ENCODE assay signal across 18 cellular contexts in genomic region chr3:32847520-32847919, GRCh38. TPM values are rescaled to one million over a fixed set of nuclear protein-coding genes. Genes with fewer than 3 reads are reported as not detected.
"Had no signal": no experiment of that assay in that cellular context is flagged by ENCODE, and none has a peak within 500 bp of the region (broad histone marks: within the 10 kb centered on the region; RNA-seq: fewer than 3 reads in every experiment).

No MANE protein-coding gene starts in this region.

- DNase-seq: activated CD4-positive, alpha-beta T cell treated with anti-CD3 and anti-CD28 coated beads for 4 hours; activated CD8-positive, alpha-beta memory T cell treated with anti-CD3 and anti-CD28 coated beads, Interleukin-2, amount 50 U/mL, for 48 hours; activated CD8-positive, alpha-beta T cell treated with anti-CD3 and anti-CD28 coated beads, Interleukin-2, amount 10 ng/mL, durations not matched to agents 7 days and 5 days; activated naive CD4-positive, alpha-beta T cell treated with Interleukin-2 at 50 U/mL for 16 hours; activated naive CD8-positive, alpha-beta T cell treated with anti-CD3 and anti-CD28 coated beads, Interleukin-2, amount 50 U/mL, for 24 hours; central memory CD4-positive, alpha-beta T cell; effector CD4-positive, alpha-beta T cell; hippocampal formation; mucosa of descending colon; naive thymus-derived CD8-positive, alpha-beta T cell; ovary; T1000; tibial artery; WERI-Rb-1 had no signal

- H3K27ac ChIP-seq: coronary artery, ovary, skin epidermis, tibial artery, WERI-Rb-1 had no signal

- ATAC-seq: activated CD8-positive, alpha-beta T cell treated with anti-CD3 and anti-CD28 coated beads, Interleukin-2, amount 10 ng/mL, durations not matched to agents 7 days and 5 days; activated naive CD8-positive, alpha-beta T cell treated with anti-CD3 and anti-CD28 coated beads, Interleukin-2, amount 50 U/mL, for 24 hours; mucosa of descending colon; naive thymus-derived CD8-positive, alpha-beta T cell; stimulated activated effector memory CD8-positive, alpha-beta T cell treated with anti-CD3 and anti-CD28 coated beads, Interleukin-12 subunit alpha, Interleukin-12 subunit beta, amount 100 ng/mL, for 72 hours had no signal

- H3K9me3 Mint-ChIP-seq: activated naive CD8-positive, alpha-beta T cell treated with anti-CD3 and anti-CD28 coated beads, Interleukin-2, amount 50 U/mL, for 24 hours; naive thymus-derived CD8-positive, alpha-beta T cell; stimulated activated effector memory CD8-positive, alpha-beta T cell treated with anti-CD3 and anti-CD28 coated beads, Interleukin-12 subunit alpha, Interleukin-12 subunit beta, amount 100 ng/mL, for 72 hours had no signal

- H3K36me3 Mint-ChIP-seq: naive thymus-derived CD8-positive, alpha-beta T cell; stimulated activated effector memory CD8-positive, alpha-beta T cell treated with anti-CD3 and anti-CD28 coated beads, Interleukin-12 subunit alpha, Interleukin-12 subunit beta, amount 100 ng/mL, for 72 hours had no signal

- H3K4me1 ChIP-seq: tibial artery had no signal

- H3K27ac Mint-ChIP-seq: activated CD8-positive, alpha-beta T cell treated with anti-CD3 and anti-CD28 coated beads, Interleukin-2, amount 10 ng/mL, durations not matched to agents 7 days and 5 days; activated naive CD8-positive, alpha-beta T cell treated with anti-CD3 and anti-CD28 coated beads, Interleukin-2, amount 50 U/mL, for 24 hours; naive thymus-derived CD8-positive, alpha-beta T cell; stimulated activated effector memory CD8-positive, alpha-beta T cell treated with anti-CD3 and anti-CD28 coated beads, Interleukin-12 subunit alpha, Interleukin-12 subunit beta, amount 100 ng/mL, for 72 hours had no signal

- H3K4me3 Mint-ChIP-seq: activated CD8-positive, alpha-beta T cell treated with anti-CD3 and anti-CD28 coated beads, Interleukin-2, amount 10 ng/mL, durations not matched to agents 7 days and 5 days; activated naive CD8-positive, alpha-beta T cell treated with anti-CD3 and anti-CD28 coated beads, Interleukin-2, amount 50 U/mL, for 24 hours; naive thymus-derived CD8-positive, alpha-beta T cell; stimulated activated effector memory CD8-positive, alpha-beta T cell treated with anti-CD3 and anti-CD28 coated beads, Interleukin-12 subunit alpha, Interleukin-12 subunit beta, amount 100 ng/mL, for 72 hours had no signal

- H3K9me3 ChIP-seq: mucosa of descending colon, ovary, tibial artery had no signal

- H3K36me3 ChIP-seq: ovary, tibial artery, WERI-Rb-1 had no signal

- H3K4me3 ChIP-seq: coronary artery, lung, mucosa of descending colon, ovary, skin epidermis, tibial artery had no signal

- H3K27me3 ChIP-seq: ovary had no signal

- H3K27me3 Mint-ChIP-seq: activated naive CD8-positive, alpha-beta T cell treated with anti-CD3 and anti-CD28 coated beads, Interleukin-2, amount 50 U/mL, for 24 hours had no signal

RNA-seq across cellular contexts. Expression of gene TRIM71, which starts 29.7 kb away (rescaled TPM):
- total RNA-seq: activated CD8-positive, alpha-beta T cell treated with anti-CD3 and anti-CD28 coated beads, Interleukin-2, amount 10 ng/mL, durations not matched to agents 7 days and 5 days; mucosa of descending colon; naive thymus-derived CD8-positive, alpha-beta T cell had no signal
